In genomic region chr5:123207852-123208251, GRCh38 we compare ENCODE assay signal across 18 cellular contexts.
"Had no signal": no experiment of that assay in that cellular context is flagged by ENCODE, and none has a peak within 500 bp of the region (broad histone marks: within the 10 kb centered on the region; RNA-seq: fewer than 3 reads in every experiment).

No MANE protein-coding gene starts in this region.

- H3K4me3 Mint-ChIP-seq: activated CD8-positive, alpha-beta T cell treated with anti-CD3 and anti-CD28 coated beads for 36 hours had no signal

- ATAC-seq: activated CD8-positive, alpha-beta T cell treated with anti-CD3 and anti-CD28 coated beads for 36 hours; gastrocnemius medialis; right cardiac atrium had no signal

- H3K9me3 Mint-ChIP-seq: activated CD8-positive, alpha-beta T cell treated with anti-CD3 and anti-CD28 coated beads for 36 hours had no signal

- H3K27ac ChIP-seq: gastrocnemius medialis, parathyroid adenoma, spleen, upper lobe of left lung, VCaP had no signal

- DNase-seq: activated CD4-positive, alpha-beta T cell treated with anti-CD3 and anti-CD28 coated beads for 4 hours; activated CD8-positive, alpha-beta memory T cell treated with anti-CD3 and anti-CD28 coated beads, Interleukin-2, amount 50 U/mL, for 4 hours; activated CD8-positive, alpha-beta T cell treated with anti-CD3 and anti-CD28 coated beads for 36 hours; activated naive CD4-positive, alpha-beta T cell; caudate nucleus; cortex of kidney; effector memory CD4-positive, alpha-beta T cell; gastrocnemius medialis; heart right ventricle; left ventricle myocardium superior; right cardiac atrium; spleen; stimulated activated CD4-positive, alpha-beta T cell treated with anti-CD3 and anti-CD28 coated beads, Interleukin-1b, Interleukin-23, amount 100 ng/mL, for 48 hours; stimulated activated naive CD4-positive, alpha-beta T cell treated with Interleukin-2 at 50 U/mL for 16 hours; T-helper 1 cell; upper lobe of left lung had no signal

- H3K36me3 ChIP-seq: gastrocnemius medialis, heart right ventricle, spleen, upper lobe of left lung had no signal

- H3K4me1 ChIP-seq: gastrocnemius medialis, parathyroid adenoma, spleen had no signal

- H3K9me3 ChIP-seq: gastrocnemius medialis, heart right ventricle, spleen, upper lobe of left lung had no signal

- H3K27ac Mint-ChIP-seq: activated CD8-positive, alpha-beta T cell treated with anti-CD3 and anti-CD28 coated beads for 36 hours had no signal

- H3K27me3 ChIP-seq: gastrocnemius medialis, heart right ventricle, upper lobe of left lung had no signal

- H3K4me3 ChIP-seq: gastrocnemius medialis, heart right ventricle, spleen, upper lobe of left lung had no signal
